Comparison of ENCODE assay signal across 8 cellular contexts in genomic region chr6:27863962-27864905, GRCh38. TPM values are rescaled to one million over a fixed set of nuclear protein-coding genes. Genes with fewer than 3 reads are reported as not detected.
DNase-seq lines count a peak whose midpoint lies in the region; ATAC-seq lines count a peak whose summit lies in the region.

No MANE protein-coding gene starts in this region.

- DNase-seq in Right ventricle myocardium superior (peak; percentile 53), Right ventricle myocardium inferior (ENCODE audit: missing footprints) (no peak), immature natural killer cell (peak in 1 of 3 donors; percentile 27), GM03348 (ENCODE audit: low spot score) (no peak)
- DNase-seq in stimulated activated naive B cell treated with anti-CD40 and anti-IgM and Interleukin-4, amounts not matched to agents 10 μg/mL and 1 μg/mL and 100 μg/mL, for 72 hours, result peak; percentile 41

- H3K4me1 Mint-ChIP-seq in activated naive CD4-positive, alpha-beta T cell treated with anti-CD3 and anti-CD28 coated beads, Interleukin-2, amount 50 U/mL, for 24 hours, result peaks cover 36% of the 10 kb centered on the region
- peaks cover 46 to 52% of the 10 kb centered on the region in 2 donors for H3K4me1 Mint-ChIP-seq in immature natural killer cell
- peaks cover 23 to 48% of the 10 kb centered on the region in 2 donors for H3K4me1 Mint-ChIP-seq in stimulated activated naive B cell treated with anti-CD40 and anti-IgM and Interleukin-4, amounts not matched to agents 10 μg/mL and 1 μg/mL and 100 μg/mL, for 72 hours

- H3K9me3 Mint-ChIP-seq in activated naive CD4-positive, alpha-beta T cell treated with anti-CD3 and anti-CD28 coated beads, Interleukin-2, amount 50 U/mL, for 24 hours, result no peaks in the 10 kb centered on the region
- H3K9me3 Mint-ChIP-seq in immature natural killer cell, result no peaks in the 10 kb centered on the region
- H3K9me3 Mint-ChIP-seq in stimulated activated naive B cell treated with anti-CD40 and anti-IgM and Interleukin-4, amounts not matched to agents 10 μg/mL and 1 μg/mL and 100 μg/mL, for 72 hours, result peaks cover 0 to 1% of the 10 kb centered on the region in 2 donors

- peak overlapping the region; percentile 95 for H3K27ac Mint-ChIP-seq in activated naive CD4-positive, alpha-beta T cell treated with anti-CD3 and anti-CD28 coated beads, Interleukin-2, amount 50 U/mL, for 24 hours
- peak overlapping the region; percentile 94 to 98 (median 98) for H3K27ac Mint-ChIP-seq in immature natural killer cell
- H3K27ac Mint-ChIP-seq in stimulated activated naive B cell treated with anti-CD40 and anti-IgM and Interleukin-4, amounts not matched to agents 10 μg/mL and 1 μg/mL and 100 μg/mL, for 72 hours, result peak overlapping the region; percentile 100

- peak; percentile 3 for ATAC-seq in Right ventricle myocardium superior (ENCODE audit: poor library complexity)
- ATAC-seq in Right ventricle myocardium inferior, result no peak
- ATAC-seq in stimulated activated naive B cell treated with anti-CD40 and anti-IgM and Interleukin-4, amounts not matched to agents 10 μg/mL and 1 μg/mL and 100 μg/mL, for 72 hours (replicated peaks), result peak in 1 of 2 donors; percentile 8
- no peak for ATAC-seq in GM18520 (IDR thresholded peaks at IDR 0.05; ENCODE audit: unreplicated experiment)
- ATAC-seq in GM21737 (IDR thresholded peaks at IDR 0.05; ENCODE audit: unreplicated experiment), result no peak

- peak overlapping the region; percentile 98 for H3K4me3 Mint-ChIP-seq in activated naive CD4-positive, alpha-beta T cell treated with anti-CD3 and anti-CD28 coated beads, Interleukin-2, amount 50 U/mL, for 24 hours
- peak overlapping the region; percentile 99 to 100 (median 100) for H3K4me3 Mint-ChIP-seq in immature natural killer cell
- H3K4me3 Mint-ChIP-seq in stimulated activated naive B cell treated with anti-CD40 and anti-IgM and Interleukin-4, amounts not matched to agents 10 μg/mL and 1 μg/mL and 100 μg/mL, for 72 hours, result peak overlapping the region; percentile 88 to 98

- H3K36me3 Mint-ChIP-seq in activated naive CD4-positive, alpha-beta T cell treated with anti-CD3 and anti-CD28 coated beads, Interleukin-2, amount 50 U/mL, for 24 hours, result no peaks in the 10 kb centered on the region
- H3K36me3 Mint-ChIP-seq in immature natural killer cell, result no peaks in the 10 kb centered on the region
- peaks cover 0 to 6% of the 10 kb centered on the region in 2 donors for H3K36me3 Mint-ChIP-seq in stimulated activated naive B cell treated with anti-CD40 and anti-IgM and Interleukin-4, amounts not matched to agents 10 μg/mL and 1 μg/mL and 100 μg/mL, for 72 hours

- no peaks in the 10 kb centered on the region for H3K27me3 Mint-ChIP-seq in activated naive CD4-positive, alpha-beta T cell treated with anti-CD3 and anti-CD28 coated beads, Interleukin-2, amount 50 U/mL, for 24 hours
- H3K27me3 Mint-ChIP-seq in immature natural killer cell (ENCODE audit: low read depth in 3 of 3), result peaks cover 20 to 35% (median 30%) of the 10 kb centered on the region in 3 donors
- H3K27me3 Mint-ChIP-seq in stimulated activated naive B cell treated with anti-CD40 and anti-IgM and Interleukin-4, amounts not matched to agents 10 μg/mL and 1 μg/mL and 100 μg/mL, for 72 hours, result no peaks in the 10 kb centered on the region

- intact Hi-C loops in Right ventricle myocardium superior (cut with DNase I) (no loop called here), Right ventricle myocardium inferior (cut with DNase I) (no loop called here)

RNA-seq across cellular contexts. Expression of gene OR2B2, which starts 48.0 kb away (rescaled TPM):
- total RNA-seq in Right ventricle myocardium superior (not detected), Right ventricle myocardium inferior (not detected)
- polyA plus RNA-seq in immature natural killer cell, result not detected

Comparison
In these comparisons a context has a peak if more than half of its experiments do, and no peak if none do; other contexts are left out.
1. DNase-seq: peak in Right ventricle myocardium superior (single experiment) and stimulated activated naive B cell treated with anti-CD40 and anti-IgM and Interleukin-4, amounts not matched to agents 10 μg/mL and 1 μg/mL and 100 μg/mL, for 72 hours (single experiment); none in Right ventricle myocardium inferior (single experiment) and GM03348 (single experiment).
2. Peak in every context shown above with its lines, with median percentiles within 50 percentile points of each other: H3K27ac Mint-ChIP-seq and H3K4me3 Mint-ChIP-seq.